In the genomic region with DNA sequence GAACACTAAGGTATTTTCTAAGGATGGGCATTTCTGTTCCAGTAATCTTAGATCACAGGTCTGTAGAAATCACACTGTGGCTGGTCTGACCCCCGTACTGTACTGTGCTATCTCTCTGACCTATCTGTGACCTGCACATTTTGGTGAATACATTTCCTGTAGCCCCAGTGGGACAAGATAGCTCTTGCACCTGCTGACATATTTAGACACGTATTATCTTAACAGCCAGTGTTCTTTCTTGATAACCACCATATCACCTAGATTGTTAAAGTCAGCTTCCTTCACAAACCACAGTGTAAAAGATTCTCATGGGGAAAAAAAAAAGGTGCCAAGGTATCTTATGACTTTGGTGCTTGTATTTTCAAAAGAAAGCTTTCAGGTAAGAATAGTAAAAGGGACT, we compare ENCODE assay signal across 1 cellular context.
TF ChIP-seq lines count a peak whose summit lies in the region.

No MANE protein-coding gene starts in this region.

TF ChIP-seq in K562, 482 proteins besides CTCF, POLR2A, EP300 and RAD21 (continued from another document):
- TF ChIP-seq CHD7 (IDR thresholded peaks at IDR 0.05; ENCODE audit: low read depth, low read length): no peak
- no peak for TF ChIP-seq ZNF184 (CRISPR knock-in tag; IDR thresholded peaks at IDR 0.05)
- TF ChIP-seq ELF1 (tag; IDR thresholded peaks at IDR 0.05): peak; percentile 32; the same call in 1 of the 2 replicates
- TF ChIP-seq SRSF7 (optimal IDR thresholded peaks at IDR 0.05; ENCODE audit: low read depth, low read length): no peak
- no peak for TF ChIP-seq ZNF217 (CRISPR knock-in tag; IDR thresholded peaks at IDR 0.05)
- TF ChIP-seq BRD4 (IDR thresholded peaks at IDR 0.05): no peak
- TF ChIP-seq ESRRA (IDR thresholded peaks at IDR 0.05; ENCODE audit: borderline replicate concordance, low read depth): peak; percentile 73; the same call in 1 of the 2 replicates
- no peak for TF ChIP-seq FIP1L1 (IDR thresholded peaks at IDR 0.05; ENCODE audit: low read depth, low read length, poor library complexity, severe bottlenecking)
- TF ChIP-seq PHB2 (IDR thresholded peaks at IDR 0.05; ENCODE audit: low read depth): no peak
- TF ChIP-seq, protein P1, sequence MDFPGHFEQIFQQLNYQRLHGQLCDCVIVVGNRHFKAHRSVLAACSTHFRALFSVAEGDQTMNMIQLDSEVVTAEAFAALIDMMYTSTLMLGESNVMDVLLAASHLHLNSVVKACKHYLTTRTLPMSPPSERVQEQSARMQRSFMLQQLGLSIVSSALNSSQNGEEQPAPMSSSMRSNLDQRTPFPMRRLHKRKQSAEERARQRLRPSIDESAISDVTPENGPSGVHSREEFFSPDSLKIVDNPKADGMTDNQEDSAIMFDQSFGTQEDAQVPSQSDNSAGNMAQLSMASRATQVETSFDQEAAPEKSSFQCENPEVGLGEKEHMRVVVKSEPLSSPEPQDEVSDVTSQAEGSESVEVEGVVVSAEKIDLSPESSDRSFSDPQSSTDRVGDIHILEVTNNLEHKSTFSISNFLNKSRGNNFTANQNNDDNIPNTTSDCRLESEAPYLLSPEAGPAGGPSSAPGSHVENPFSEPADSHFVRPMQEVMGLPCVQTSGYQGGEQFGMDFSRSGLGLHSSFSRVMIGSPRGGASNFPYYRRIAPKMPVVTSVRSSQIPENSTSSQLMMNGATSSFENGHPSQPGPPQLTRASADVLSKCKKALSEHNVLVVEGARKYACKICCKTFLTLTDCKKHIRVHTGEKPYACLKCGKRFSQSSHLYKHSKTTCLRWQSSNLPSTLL (IDR thresholded peaks at IDR 0.05): no peak
- no peak for TF ChIP-seq ZNF785 (CRISPR knock-in tag; IDR thresholded peaks at IDR 0.05)
- TF ChIP-seq RBM22 (IDR thresholded peaks at IDR 0.05; ENCODE audit: low read depth, low read length, poor library complexity, severe bottlenecking): no peak
- peak; percentile 86; the same call in 1 of the 2 replicates for TF ChIP-seq STAT5A (IDR thresholded peaks at IDR 0.05; ENCODE audit: borderline replicate concordance, low read length)
- TF ChIP-seq MBD2 (IDR thresholded peaks at IDR 0.05; ENCODE audit: borderline replicate concordance, low read depth): peak; percentile 54; the same call in 1 of the 2 replicates
- TF ChIP-seq HMGN3 (IDR thresholded peaks at IDR 0.05; ENCODE audit: borderline replicate concordance, extremely low read depth, insufficient read length, low read depth, low read length): peak; percentile 85
- no peak for TF ChIP-seq CHD2 (IDR thresholded peaks at IDR 0.05; ENCODE audit: low read depth, low read length)
- peak; percentile 48; the same call in 1 of the 2 replicates for TF ChIP-seq MTA1 (IDR thresholded peaks at IDR 0.05; ENCODE audit: borderline replicate concordance)
- TF ChIP-seq ZNF124 (CRISPR knock-in tag; IDR thresholded peaks at IDR 0.05): no peak
- TF ChIP-seq, protein P2, sequence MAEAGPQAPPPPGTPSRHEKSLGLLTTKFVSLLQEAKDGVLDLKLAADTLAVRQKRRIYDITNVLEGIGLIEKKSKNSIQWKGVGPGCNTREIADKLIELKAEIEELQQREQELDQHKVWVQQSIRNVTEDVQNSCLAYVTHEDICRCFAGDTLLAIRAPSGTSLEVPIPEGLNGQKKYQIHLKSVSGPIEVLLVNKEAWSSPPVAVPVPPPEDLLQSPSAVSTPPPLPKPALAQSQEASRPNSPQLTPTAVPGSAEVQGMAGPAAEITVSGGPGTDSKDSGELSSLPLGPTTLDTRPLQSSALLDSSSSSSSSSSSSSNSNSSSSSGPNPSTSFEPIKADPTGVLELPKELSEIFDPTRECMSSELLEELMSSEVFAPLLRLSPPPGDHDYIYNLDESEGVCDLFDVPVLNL (CRISPR knock-in tag; IDR thresholded peaks at IDR 0.05; ENCODE audit: low read depth): no peak
- no peak for TF ChIP-seq TCFL5 (CRISPR knock-in tag; conservative IDR thresholded peaks at IDR 0.05)
- no peak for TF ChIP-seq NRF1 (conservative IDR thresholded peaks at IDR 0.05 in 1 of 2, IDR thresholded peaks at IDR 0.05 in 1 of 2)
- peak; percentile 89; the same call in 1 of the 2 replicates for TF ChIP-seq DMBX1 (CRISPR knock-in tag; IDR thresholded peaks at IDR 0.05; ENCODE audit: borderline replicate concordance)
- TF ChIP-seq MIER1 (IDR thresholded peaks at IDR 0.05; ENCODE audit: low read depth): no peak
- TF ChIP-seq ZNF76 (CRISPR knock-in tag; IDR thresholded peaks at IDR 0.05; ENCODE audit: borderline replicate concordance): no peak
- TF ChIP-seq PBX2 (CRISPR knock-in tag; IDR thresholded peaks at IDR 0.05; ENCODE audit: low read depth): no peak
- TF ChIP-seq PBX2 (tag; conservative IDR thresholded peaks at IDR 0.05; ENCODE audit: low read depth): peak; percentile 78
- no peak for TF ChIP-seq SAP30 (IDR thresholded peaks at IDR 0.05; ENCODE audit: borderline replicate concordance, insufficient read depth, low read depth, low read length, poor library complexity, severe bottlenecking)
- TF ChIP-seq CCAR2 (IDR thresholded peaks at IDR 0.05; ENCODE audit: low read depth, low read length): no peak
- TF ChIP-seq NR1H2 (CRISPR knock-in tag; IDR thresholded peaks at IDR 0.05): no peak
- TF ChIP-seq ZZZ3 (IDR thresholded peaks at IDR 0.05): no peak
- peak; percentile 76; the same call in 1 of the 2 replicates for TF ChIP-seq HDAC2 (IDR thresholded peaks at IDR 0.05)
- no peak for TF ChIP-seq MCM7 (IDR thresholded peaks at IDR 0.05)
- TF ChIP-seq L3MBTL2 (IDR thresholded peaks at IDR 0.05): no peak
